Comparison of ENCODE assay signal across 8 cellular contexts in genomic region chr2:233384811-233385488, GRCh38. TPM values are rescaled to one million over a fixed set of nuclear protein-coding genes. Genes with fewer than 3 reads are reported as not detected.
A peak's percentile ranks its signal among the peaks of the same experiment; 100 is the strongest.
DNase-seq lines count a peak whose midpoint lies in the region; ATAC-seq, FAIRE-seq and TF ChIP-seq lines count a peak whose summit lies in the region.

No MANE protein-coding gene starts in this region.

- H4K8ac ChIP-seq in H1 (ENCODE audit: extremely low read depth, insufficient read depth, low read length) (no peak overlapping the region), mesendoderm (ENCODE audit: low read depth, low read length) (no peak overlapping the region)

- TF ChIP-seq EP300 in H1 (IDR thresholded peaks at IDR 0.05; ENCODE audit: borderline replicate concordance in 1 of 2, low read depth in 2 of 2, low read length in 2 of 2) = no peak

- H3K4me3 ChIP-seq in H1 (ENCODE audit: extremely low read depth in 1 of 4, insufficient read depth in 2 of 4, low read depth in 3 of 4, low read length in 4 of 4) (no peak overlapping the region), mesendoderm (ENCODE audit: low read length) (no peak overlapping the region)

- 0 out of 2 replicates have a peak, but pooled peaks cover 3% of the 10 kb centered on the region for H3K23me2 ChIP-seq in H1 (ENCODE audit: low read depth, low read length)

- peak overlapping the region; percentile 65 for H4K91ac ChIP-seq in H1 (replicated peaks; ENCODE audit: insufficient read length, low read length)

- H3K27me3 Mint-ChIP-seq in T-helper 2 cell treated with Interferon-gamma antibody and Interleukin-4, amounts not matched to agents 5 μg/mL and 100 μg/mL, for 36 hours (ENCODE audit: low read depth) = no peaks in the 10 kb centered on the region
- H3K27me3 Mint-ChIP-seq in stimulated activated naive CD8-positive, alpha-beta T cell treated with anti-CD3 and anti-CD28 coated beads, Interleukin-15, Interleukin-2, amounts not matched to agents 100 ng/mL and 50 ng/mL, for 24 hours = no peaks in the 10 kb centered on the region

- no peak for DNase-seq in T-helper 2 cell treated with Interferon-gamma antibody and Interleukin-4, amounts not matched to agents 5 μg/mL and 100 μg/mL, for 36 hours (ENCODE audit: low spot score)
- no peak for DNase-seq in T-helper 2 cell
- no peak for DNase-seq in H1 (ENCODE audit: low read depth in 1 of 2, low spot score in 2 of 2)
- DNase-seq in cerebellar nuclear complex (lab: John Stamatoyannopoulos, UW) = no peak
- DNase-seq in mesendoderm = no peak
- DNase-seq in T-helper 9 cell = no peak

- no peak overlapping the region for H3K14ac ChIP-seq in H1 (ENCODE audit: insufficient read length)

- H2BK15ac ChIP-seq in H1 (ENCODE audit: low read length) (no peak overlapping the region), mesendoderm (replicated peaks; ENCODE audit: low read depth) (no peak overlapping the region)

- H3K79me2 ChIP-seq in H1 (ENCODE audit: control insufficient read depth in 1 of 2, insufficient read depth in 2 of 2, low read length in 2 of 2) (peaks cover 0 to 16% of the 10 kb centered on the region in 2 experiments; a peak in 2 of 4 replicates), mesendoderm (ENCODE audit: control insufficient read depth, insufficient read depth, low read length) (no peaks in the 10 kb centered on the region)

- no peak overlapping the region for H2AK5ac ChIP-seq in H1 (ENCODE audit: low read depth, low read length)
- no peak overlapping the region for H2AK5ac ChIP-seq in mesendoderm (ENCODE audit: low read length)

- peaks cover 5 to 9% of the 10 kb centered on the region in 2 experiments for H4K20me1 ChIP-seq in H1 (replicated peaks in 1 of 2; ENCODE audit: control insufficient read depth in 1 of 2, insufficient read depth in 2 of 2, low read length in 2 of 2)

- peak; percentile 9 for ATAC-seq in HG03432 (IDR thresholded peaks at IDR 0.05; ENCODE audit: unreplicated experiment)

- no peak for TF ChIP-seq POLR2A in H1 (IDR thresholded peaks at IDR 0.05; ENCODE audit: control extremely low read depth in 1 of 2, low read depth in 2 of 2, low read length in 2 of 2)

- H3K4me1 ChIP-seq in H1 (replicated peaks in 1 of 4; ENCODE audit: control insufficient read depth in 3 of 4, insufficient read depth in 4 of 4, low read length in 3 of 4) = peaks cover 0 to 12% (median 5%) of the 10 kb centered on the region in 4 experiments; a peak in 4 of 7 replicates
- H3K4me1 ChIP-seq in mesendoderm (ENCODE audit: control insufficient read depth, low read depth, low read length) = no peaks in the 10 kb centered on the region

- H3K36me3 Mint-ChIP-seq in T-helper 2 cell treated with Interferon-gamma antibody and Interleukin-4, amounts not matched to agents 5 μg/mL and 100 μg/mL, for 36 hours (ENCODE audit: low read depth) = peaks cover 22% of the 10 kb centered on the region
- peaks cover 47% of the 10 kb centered on the region for H3K36me3 Mint-ChIP-seq in stimulated activated naive CD8-positive, alpha-beta T cell treated with anti-CD3 and anti-CD28 coated beads, Interleukin-15, Interleukin-2, amounts not matched to agents 100 ng/mL and 50 ng/mL, for 24 hours (ENCODE audit: low read depth)

- peak overlapping the region; percentile 86 for H3K4me3 Mint-ChIP-seq in T-helper 2 cell treated with Interferon-gamma antibody and Interleukin-4, amounts not matched to agents 5 μg/mL and 100 μg/mL, for 36 hours
- H3K4me3 Mint-ChIP-seq in stimulated activated naive CD8-positive, alpha-beta T cell treated with anti-CD3 and anti-CD28 coated beads, Interleukin-15, Interleukin-2, amounts not matched to agents 100 ng/mL and 50 ng/mL, for 24 hours = peak overlapping the region; percentile 78

- TF ChIP-seq RAD21 in H1 (IDR thresholded peaks at IDR 0.05 in 1 of 2, conservative IDR thresholded peaks at IDR 0.05 in 1 of 2; ENCODE audit: low read depth in 2 of 2, low read length in 2 of 2) = no peak; a peak in 1 of 4 replicates

- no peak overlapping the region for H2BK12ac ChIP-seq in H1 (ENCODE audit: low read depth, low read length)

- WGBS in H1 (ENCODE audit: extremely low coverage in 1 of 2, insufficient coverage in 1 of 2, insufficient read length in 1 of 2, insufficient replicate concordance in 2 of 2, low coverage in 1 of 2, low lambda C conversion rate in 2 of 2, missing lambda C conversion rate in 1 of 2), 2 experiments = 85% methylated on average over 12 of the region's 12 CpGs; no CpG with 5 or more reads in 1 of the 2 experiments
- no CpG with 5 or more reads among the region's 12 CpGs for WGBS in mesendoderm (ENCODE audit: extremely low coverage, insufficient coverage, low lambda C conversion rate)

- H3K27me3 ChIP-seq in H1 (replicated peaks in 1 of 4; ENCODE audit: control insufficient read depth in 3 of 4, extremely low read depth in 1 of 4, insufficient read depth in 3 of 4, low read length in 3 of 4) = no peaks in the 10 kb centered on the region
- H3K27me3 ChIP-seq in mesendoderm (ENCODE audit: insufficient read depth, low read length, poor library complexity) = no peaks in the 10 kb centered on the region

- H3K4me2 ChIP-seq in H1 (ENCODE audit: insufficient read depth in 1 of 2, low read depth in 2 of 2, low read length in 2 of 2) (no peak overlapping the region), mesendoderm (ENCODE audit: low read length) (no peak overlapping the region)

- no peak overlapping the region for H3K27ac ChIP-seq in H1 (ENCODE audit: low read depth, low read length)
- H3K27ac ChIP-seq in mesendoderm (ENCODE audit: low read depth, low read length) = no peak overlapping the region

- H3K4me1 Mint-ChIP-seq in T-helper 2 cell treated with Interferon-gamma antibody and Interleukin-4, amounts not matched to agents 5 μg/mL and 100 μg/mL, for 36 hours (ENCODE audit: low read depth) = peaks cover 54% of the 10 kb centered on the region
- H3K4me1 Mint-ChIP-seq in stimulated activated naive CD8-positive, alpha-beta T cell treated with anti-CD3 and anti-CD28 coated beads, Interleukin-15, Interleukin-2, amounts not matched to agents 100 ng/mL and 50 ng/mL, for 24 hours (ENCODE audit: low read depth) = peaks cover 96% of the 10 kb centered on the region

- H3K9me3 Mint-ChIP-seq in T-helper 2 cell treated with Interferon-gamma antibody and Interleukin-4, amounts not matched to agents 5 μg/mL and 100 μg/mL, for 36 hours = no peaks in the 10 kb centered on the region
- H3K9me3 Mint-ChIP-seq in stimulated activated naive CD8-positive, alpha-beta T cell treated with anti-CD3 and anti-CD28 coated beads, Interleukin-15, Interleukin-2, amounts not matched to agents 100 ng/mL and 50 ng/mL, for 24 hours = no peaks in the 10 kb centered on the region

- H3K4ac ChIP-seq in H1 (replicated peaks; ENCODE audit: insufficient read length, low read depth, low read length) (no peak overlapping the region), mesendoderm (ENCODE audit: low read depth, low read length) (no peak overlapping the region)

- H3K9me3 ChIP-seq in H1 (ENCODE audit: insufficient read depth in 2 of 2, low read depth in 1 of 2, low read length in 1 of 2) = no peaks in the 10 kb centered on the region

- H3K23ac ChIP-seq in H1 (ENCODE audit: insufficient read length) (no peak overlapping the region), mesendoderm (ENCODE audit: low read length) (no peak overlapping the region)

- H2BK120ac ChIP-seq in H1 (replicated peaks; ENCODE audit: low read depth, low read length) (no peak overlapping the region), mesendoderm (ENCODE audit: low read depth, low read length) (no peak overlapping the region)

- H3K9ac ChIP-seq in H1 (replicated peaks in 1 of 4; ENCODE audit: extremely low read depth in 1 of 4, low read depth in 3 of 4, low read length in 3 of 4) (no peak overlapping the region), mesendoderm (ENCODE audit: low read length) (no peak overlapping the region)

- no peak overlapping the region for H2BK20ac ChIP-seq in H1 (ENCODE audit: low read length)

- CTCF ChIA-PET in H1 (lab: Charles Lee; ENCODE audit: partially characterized antibody) = interaction anchor here (0.7 to 2.0 kb wide), 9 partner anchors 11 to 59 kb away, joined by 3 to 14 read pairs (median 3); no protein-coding TSS in a partner anchor

- H3K27ac Mint-ChIP-seq in T-helper 2 cell treated with Interferon-gamma antibody and Interleukin-4, amounts not matched to agents 5 μg/mL and 100 μg/mL, for 36 hours = peak overlapping the region; percentile 93
- peak overlapping the region; percentile 98 for H3K27ac Mint-ChIP-seq in stimulated activated naive CD8-positive, alpha-beta T cell treated with anti-CD3 and anti-CD28 coated beads, Interleukin-15, Interleukin-2, amounts not matched to agents 100 ng/mL and 50 ng/mL, for 24 hours

- H4K5ac ChIP-seq in H1 (ENCODE audit: insufficient read length, low read depth, low read length) (no peak overlapping the region), mesendoderm (ENCODE audit: low read length) (no peak overlapping the region)

- no peak for FAIRE-seq in H1 (lab: Jason Lieb, UNC)

- H2AFZ ChIP-seq in H1 (ENCODE audit: low read length) = no peak overlapping the region

- H2BK5ac ChIP-seq in H1 (ENCODE audit: low read depth, low read length) = peak overlapping the region; percentile 44; the same call in 1 of the 2 replicates
- no peak overlapping the region for H2BK5ac ChIP-seq in mesendoderm (ENCODE audit: low read length)

- POLR2A ChIA-PET in H1 (lab: Charles Lee; ENCODE audit: partially characterized antibody) = no interaction called here

- H3K18ac ChIP-seq in H1 (ENCODE audit: extremely low read depth, low read length) (no peak overlapping the region; the same call in 1 of the 2 replicates), mesendoderm (ENCODE audit: low read length) (no peak overlapping the region)

- H3K56ac ChIP-seq in H1 (replicated peaks; ENCODE audit: insufficient read length, low read depth, low read length) (no peak overlapping the region), mesendoderm (ENCODE audit: low read length) (no peak overlapping the region)

- peaks cover 14% of the 10 kb centered on the region for H3K79me1 ChIP-seq in H1 (ENCODE audit: low read depth, low read length)
- peaks cover 7% of the 10 kb centered on the region for H3K79me1 ChIP-seq in mesendoderm (ENCODE audit: low read length)

- H3K36me3 ChIP-seq in H1 (ENCODE audit: control insufficient read depth in 2 of 4, insufficient read depth in 4 of 4, low read length in 3 of 4) (no peaks in the 10 kb centered on the region), mesendoderm (ENCODE audit: control insufficient read depth, insufficient read depth, low read length) (no peaks in the 10 kb centered on the region)

- TF ChIP-seq CTCF in H1 (IDR thresholded peaks at IDR 0.05; ENCODE audit: control extremely low read depth in 1 of 3, insufficient read depth in 1 of 3, low read depth in 1 of 3, low read length in 3 of 3) = no peak

RNA-seq across cellular contexts. Expression of gene DGKD, which starts 30.7 kb away (rescaled TPM):
- total RNA-seq in H1 (2021; fragmentation: NEBNext Ultra II Directional; extraction: Animal tissue kit (Norgen Biotek cat#: 25700)) = 30.9 and 31.3 TPM in 2 replicates
- 7.7 and 16.6 TPM in 2 replicates for polyA plus RNA-seq in H1 (2011; rRNA removed)
- polyA plus RNA-seq in H1 (2011; cell fraction: cytosol; rRNA removed) = 13.0 TPM
- polyA plus RNA-seq in H1 (2011; cell fraction: nucleus; rRNA removed) = 71.8 TPM
- 11.2 to 22.9 TPM (median 14.6 TPM) in 4 replicates for polyA plus RNA-seq in H1 (2012, experiment 1 of 2)
- polyA plus RNA-seq in H1 (2012, experiment 2 of 2) = 9.4 TPM
- polyA plus RNA-seq in H1 (2013, experiment 1 of 2) = 8.8 TPM
- polyA plus RNA-seq in H1 (2013, experiment 2 of 2) = 8.9 TPM
- 33.2 and 44.4 TPM in 2 replicates for polyA minus RNA-seq in H1 (2011; rRNA and poly(A)+ RNA removed)
- 13.4 TPM for polyA minus RNA-seq in H1 (2011; cell fraction: cytosol; rRNA and poly(A)+ RNA removed)
- 21.6 TPM for polyA minus RNA-seq in H1 (2011; cell fraction: nucleus; rRNA and poly(A)+ RNA removed)
- 8.0 TPM for polyA plus RNA-seq in mesendoderm (2013, experiment 1 of 2)
- 7.0 TPM for polyA plus RNA-seq in mesendoderm (2013, experiment 2 of 2)
